In the genomic region with DNA sequence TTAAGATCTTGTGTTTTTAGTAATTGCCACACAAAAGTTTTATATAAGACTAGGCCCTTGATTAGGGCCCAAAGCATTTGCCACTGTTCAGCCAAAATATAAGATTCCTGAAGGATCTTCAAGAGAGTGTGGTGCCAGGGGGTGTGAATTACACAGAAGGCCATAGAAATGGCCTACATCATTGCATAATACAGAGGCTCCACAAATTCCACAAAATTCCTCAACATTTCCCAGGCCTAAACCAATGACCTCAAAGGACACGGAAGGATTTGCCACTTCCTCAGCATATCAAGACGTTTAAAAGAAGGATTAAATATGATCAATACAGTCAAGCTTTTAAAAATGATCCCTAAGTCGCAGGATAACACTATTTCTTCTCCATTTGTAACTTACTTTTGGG, we compare ENCODE assay signal across 21 cellular contexts. TPM values are rescaled to one million over a fixed set of nuclear protein-coding genes. Genes with fewer than 3 reads are reported as not detected.
DNase-seq lines count a peak whose midpoint lies in the region; ATAC-seq and TF ChIP-seq lines count a peak whose summit lies in the region.
"Had no signal": no experiment of that assay in that cellular context is flagged by ENCODE, and none has a peak within 500 bp of the region (broad histone marks: within the 10 kb centered on the region; RNA-seq: fewer than 3 reads in every experiment).

No MANE protein-coding gene starts in this region.

- intact Hi-C loops in left cardiac atrium (cut with DNase I) = no loop called here

- no peak for TF ChIP-seq CTCF in fibroblast of villous mesenchyme (IDR thresholded peaks at IDR 0.05; ENCODE audit: insufficient read depth, low read depth, low read length)

- DNase-seq in EH (ENCODE audit: low read depth) (peak; percentile 69), SK-MEL-5 (ENCODE audit: low read depth, low spot score) (peak; percentile 79), fibroblast of villous mesenchyme (ENCODE audit: low read depth) (peak; percentile 81), left cardiac atrium (no peak)
- DNase-seq in activated effector memory CD4-positive, alpha-beta T cell treated with Interleukin-2 at 50 U/mL for 16 hours = no peak
- DNase-seq: CD8-positive, alpha-beta memory T cell; DMS79; H9; NCI-H1105 treated with DMSO at 0.1 percent for 48 hours; NCI-H1694 treated with DMSO at 0.1 percent for 48 hours; NCI-H2107; NCI-H2227 treated with DMSO at 0.1 percent for 48 hours; NCI-H510A treated with DMSO at 0.1 percent for 48 hours; NCI-H774; SJCRH30 had no signal

- peaks cover 22% of the 10 kb centered on the region for H3K4me1 ChIP-seq in stomach smooth muscle (ENCODE audit: control insufficient read depth, insufficient read depth, low read length)
- H3K4me1 ChIP-seq: A549; BLaER1 treated with 17β-estradiol and CSF1 and Interleukin-3, amounts not matched to agents 10 nM and 100 nM; SJCRH30 had no signal

- no peak overlapping the region for H3K9ac ChIP-seq in stomach smooth muscle (ENCODE audit: low read length in 2 of 2)
- H3K9ac ChIP-seq: BLaER1 treated with 17β-estradiol and CSF1 and Interleukin-3, amounts not matched to agents 10 nM and 100 nM had no signal

- H3K27ac ChIP-seq in stomach smooth muscle (ENCODE audit: low read length) = peak overlapping the region; percentile 19
- H3K27ac ChIP-seq: A549; BLaER1 treated with 17β-estradiol and CSF1 and Interleukin-3, amounts not matched to agents 10 nM and 100 nM; SJCRH30 had no signal

- H3K4me3 ChIP-seq in fibroblast of villous mesenchyme (ENCODE audit: low read depth, low read length) (no peak overlapping the region), stomach smooth muscle (ENCODE audit: low read length in 2 of 2) (no peak overlapping the region)
- H3K4me3 ChIP-seq: A549; BLaER1 treated with 17β-estradiol and CSF1 and Interleukin-3, amounts not matched to agents 10 nM and 100 nM; K562; SJCRH30 had no signal

- no peaks in the 10 kb centered on the region for H3K27me3 ChIP-seq in stomach smooth muscle (ENCODE audit: control insufficient read depth in 1 of 2, insufficient read depth in 2 of 2, low read length in 2 of 2)
- H3K27me3 ChIP-seq: BLaER1 treated with 17β-estradiol and CSF1 and Interleukin-3, amounts not matched to agents 10 nM and 100 nM had no signal

- no peaks in the 10 kb centered on the region for H3K9me3 ChIP-seq in stomach smooth muscle (ENCODE audit: control insufficient read depth in 2 of 2, low read length in 2 of 2)
- H3K9me3 ChIP-seq: SJCRH30 had no signal

- in situ Hi-C loops in SK-MEL-5 (cut with HindIII; ENCODE audit: low pct_unique_long_range_greater_than_20kb, low sequenced_read_pairs) = no loop called here

- ATAC-seq in GM18868 (IDR thresholded peaks at IDR 0.05; ENCODE audit: unreplicated experiment) (no peak), HG03378 (IDR thresholded peaks at IDR 0.05; ENCODE audit: unreplicated experiment) (no peak), left cardiac atrium (no peak)
- ATAC-seq: A549, K562 had no signal

- peaks cover 42 to 60% of the 10 kb centered on the region in 2 donors for H3K36me3 ChIP-seq in stomach smooth muscle (ENCODE audit: control insufficient read depth in 2 of 2, insufficient read depth in 2 of 2, low read length in 2 of 2)
- H3K36me3 ChIP-seq: BLaER1 treated with 17β-estradiol and CSF1 and Interleukin-3, amounts not matched to agents 10 nM and 100 nM; SJCRH30 had no signal

RNA-seq across cellular contexts. Expression of gene COL6A3, which starts 24.1 kb away (rescaled TPM):
- total RNA-seq in SK-MEL-5 (2014; rRNA removed; shearing (Covaris generic)) = 0.05 and 0.11 TPM in 2 replicates
- polyA plus RNA-seq in SK-MEL-5 (2015; cell fraction: cytosol; rRNA removed) = 0.04 and 0.32 TPM in 2 replicates
- polyA plus RNA-seq in SK-MEL-5 (2015; cell fraction: nucleus; rRNA removed) = not detected in 2 replicates
- total RNA-seq in fibroblast of villous mesenchyme (1,329 and 1,968 TPM in 2 replicates), left cardiac atrium (100 to 1,000 TPM; 145 to 186 TPM)

Comparison
In these comparisons a context has a peak if more than half of its experiments do, and no peak if none do; other contexts are left out.
1. DNase-seq: peak in EH (single experiment), SK-MEL-5 (single experiment) and fibroblast of villous mesenchyme (single experiment); none in activated effector memory CD4-positive, alpha-beta T cell treated with Interleukin-2 at 50 U/mL for 16 hours (single experiment) and left cardiac atrium (single experiment).
2. RNA of gene COL6A3, which starts 24.1 kb away (total RNA-seq): 1,329 to 1,968 TPM in fibroblast of villous mesenchyme and 145 to 186 TPM in left cardiac atrium; 0.05 to 0.11 TPM in SK-MEL-5; every median in the first group is over 100 times any median in the second.